Comparison of ENCODE assay signal across 8 cellular contexts in the genomic region with DNA sequence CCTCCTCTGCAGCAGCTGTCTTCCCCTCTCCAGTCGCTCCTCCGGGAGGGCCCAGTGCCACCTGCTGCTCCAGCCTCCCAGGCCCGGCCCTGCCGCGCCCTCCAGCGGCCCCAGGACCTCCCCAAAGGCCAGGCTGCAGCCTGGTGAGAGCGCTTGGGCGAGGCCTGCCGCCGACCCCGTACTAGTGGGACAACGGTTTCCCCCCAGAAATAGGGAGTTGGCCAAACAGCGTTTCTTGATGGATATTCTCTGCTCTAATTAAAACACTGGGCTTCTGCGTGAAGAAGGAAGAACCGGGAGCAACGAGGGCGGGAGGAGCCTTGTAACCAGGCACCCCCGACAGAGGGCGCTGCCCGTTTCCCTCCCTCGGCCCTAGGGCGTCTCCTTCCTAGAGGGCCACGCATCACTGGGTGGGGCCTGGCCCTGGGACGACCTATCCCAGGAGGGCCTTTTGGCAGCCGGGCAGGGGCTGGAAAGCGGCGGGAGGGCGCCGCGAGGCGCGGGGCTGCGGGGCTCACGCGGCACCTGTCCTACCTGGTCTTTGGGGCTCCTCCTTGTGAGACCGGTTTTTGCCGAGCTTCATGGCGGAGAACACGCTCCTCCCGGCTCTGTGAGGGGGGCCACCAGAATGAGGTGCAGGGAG.
DNase-seq lines count a peak whose midpoint lies in the region; ATAC-seq and TF ChIP-seq lines count a peak whose summit lies in the region.

No MANE protein-coding gene starts in this region.

- ATAC-seq in HG02623 (IDR thresholded peaks at IDR 0.05; ENCODE audit: unreplicated experiment) (peak; percentile 50), HG03442 (IDR thresholded peaks at IDR 0.05; ENCODE audit: unreplicated experiment) (no peak)

- H3K4me3 ChIP-seq in choroid plexus epithelial cell (ENCODE audit: low read depth, low read length), result no peak overlapping the region

- peak; percentile 83 for TF ChIP-seq CTCF in choroid plexus epithelial cell (conservative IDR thresholded peaks at IDR 0.05; ENCODE audit: low read depth, low read length)

- DNase-seq in D341Med (ENCODE audit: low spot score) (peak; percentile 94), NCI-H2227 treated with DMSO at 0.1 percent for 48 hours (lab: John Stamatoyannopoulos, UW) (peak; percentile 88), choroid plexus epithelial cell (ENCODE audit: low read depth) (peak; percentile 48), left kidney (ENCODE audit: low read depth, low spot score) (peak; percentile 93)
- DNase-seq in activated CD4-positive, alpha-beta T cell treated with anti-CD3 and anti-CD28 coated beads for 24 hours (ENCODE audit: low read depth in 2 of 2), result peak; percentile 78 to 89
- DNase-seq in stimulated activated CD4-positive, alpha-beta T cell treated with anti-CD3 and anti-CD28 coated beads, Interleukin-1b, Interleukin-23, amount 100 ng/mL, for 48 hours, result peak; percentile 87
